ENCODE assay signal across 12 cellular contexts in the genomic region with DNA sequence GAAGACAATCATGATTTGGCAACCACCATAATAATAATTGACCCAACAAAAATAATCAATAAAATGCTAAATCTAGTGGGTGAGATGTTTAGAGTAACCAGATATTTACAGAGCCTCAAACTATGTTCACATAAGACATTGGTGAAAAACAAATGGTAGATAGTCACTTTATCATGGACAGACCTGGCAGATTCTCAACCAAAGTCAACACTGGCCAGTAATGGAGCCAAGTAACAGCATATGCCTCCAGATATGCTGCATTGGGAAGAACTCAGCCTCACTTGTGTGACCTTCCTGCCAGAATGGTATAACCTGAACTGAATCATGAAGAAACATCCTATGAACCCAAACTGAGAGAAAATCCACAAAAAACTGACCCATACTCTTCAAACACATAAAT. TPM values are rescaled to one million over a fixed set of nuclear protein-coding genes. Genes with fewer than 3 reads are reported as not detected.
"Had no signal": no experiment of that assay in that cellular context is flagged by ENCODE, and none has a peak within 500 bp of the region (broad histone marks: within the 10 kb centered on the region; RNA-seq: fewer than 3 reads in every experiment).

No MANE protein-coding gene starts in this region.

RNA-seq across cellular contexts. Expression of a gene that starts 53.8 kb away (rescaled TPM):
- total RNA-seq: activated naive CD4-positive, alpha-beta T cell treated with anti-CD3 and anti-CD28 coated beads, Interleukin-2, amount 50 U/mL, for 72 hours; activated T-cell treated with anti-CD3 and anti-CD28 coated beads, Interleukin-2, amount 50 U/mL, for 72 hours; activated T-helper 1 cell treated with anti-CD3 and anti-CD28 coated beads, Interleukin-12 subunit alpha, Interleukin-12 subunit beta, Interleukin-2, Interleukin-4 antibody, amounts not matched to agents 30 ng/mL and 10 ng/mL and 1 ng/mL, durations not matched to agents 14 hours and 24 hours and 36 hours; aorta; ascending aorta; astrocyte; body of pancreas; bronchial epithelial cell; cardiac muscle cell; cardiac septum; cerebellum; chondrocyte had no signal
- polyA plus RNA-seq: cardiac muscle cell had no signal
